9 cellular contexts compared by ENCODE assay signal in genomic region chr2:217900010-217900779, GRCh38.
A peak's percentile ranks its signal among the peaks of the same experiment; 100 is the strongest.
DNase-seq lines count a peak whose midpoint lies in the region; ATAC-seq and TF ChIP-seq lines count a peak whose summit lies in the region.
"Had no signal": no experiment of that assay in that cellular context is flagged by ENCODE, and none has a peak within 500 bp of the region (broad histone marks: within the 10 kb centered on the region; RNA-seq: fewer than 3 reads in every experiment).

No MANE protein-coding gene starts in this region.

- H3K27me3 ChIP-seq in left lung (no peaks in the 10 kb centered on the region), upper lobe of right lung (no peaks in the 10 kb centered on the region), colonic mucosa (no peaks in the 10 kb centered on the region)

- no peaks in the 10 kb centered on the region for H3K9me3 ChIP-seq in left lung
- H3K9me3 ChIP-seq in upper lobe of right lung, result no peaks in the 10 kb centered on the region
- no peaks in the 10 kb centered on the region for H3K9me3 ChIP-seq in colonic mucosa

- H3K27ac ChIP-seq in left lung (peak overlapping the region; percentile 81 to 92), upper lobe of right lung (peak overlapping the region; percentile 90), colonic mucosa (no peak overlapping the region)

- ATAC-seq in SK-N-SH treated with all-trans-retinoic acid at 6 μM for 48 hours (peak; percentile 18), left lung (peak; percentile 33), upper lobe of right lung (peak; percentile 26)

- H3K4me3 ChIP-seq in left lung (peak overlapping the region in 1 of 2 donors; percentile 18), upper lobe of right lung (peak overlapping the region; percentile 43), colonic mucosa (no peak overlapping the region)

- no peak for TF ChIP-seq CTCF in left lung (IDR thresholded peaks at IDR 0.05)
- TF ChIP-seq CTCF in upper lobe of right lung (IDR thresholded peaks at IDR 0.05), result no peak
- no peak for TF ChIP-seq CTCF in colonic mucosa (IDR thresholded peaks at IDR 0.05)

- H3K9ac ChIP-seq in colonic mucosa (ENCODE audit: low read depth in 2 of 2, low read length in 2 of 2), result peak overlapping the region in 1 of 2 donors; percentile 2

- intact Hi-C loops in left lung (cut with DNase I) (no loop called here), upper lobe of right lung (cut with DNase I) (no loop called here), colonic mucosa (cut with DNase I) (no loop called here)

- H3K4me1 ChIP-seq in left lung (peaks cover 67 to 78% of the 10 kb centered on the region in 2 donors), upper lobe of right lung (peaks cover 85% of the 10 kb centered on the region), colonic mucosa (no peaks in the 10 kb centered on the region)

- peak; percentile 66 for DNase-seq in NCI-H345 (lab: John Stamatoyannopoulos, UW)
- no peak for DNase-seq in NCI-H345 treated with DMSO at 0.1 percent for 48 hours (lab: John Stamatoyannopoulos, UW; ENCODE audit: unreplicated experiment)
- DNase-seq in left lung, result no peak
- DNase-seq in upper lobe of right lung, result peak; percentile 80
- DNase-seq in colonic mucosa, result no peak
- no peak for DNase-seq in activated effector memory CD4-positive, alpha-beta T cell treated with Interleukin-2 at 50 U/mL for 16 hours
- DNase-seq in HuH-7.5 (ENCODE audit: low spot score), result no peak
- DNase-seq: activated CD4-positive, CD25-positive, alpha-beta regulatory T cell treated with anti-CD3 and anti-CD28 coated beads, Interleukin-2, amount 50 U/mL, for 72 hours had no signal

- peaks cover 0 to 30% of the 10 kb centered on the region in 2 donors for H3K36me3 ChIP-seq in left lung
- H3K36me3 ChIP-seq in upper lobe of right lung, result peaks cover 57% of the 10 kb centered on the region
- H3K36me3 ChIP-seq in colonic mucosa, result no peaks in the 10 kb centered on the region

TF ChIP-seq in SK-N-SH treated with all-trans-retinoic acid at 6 μM for 48 hours, 23 proteins besides CTCF, POLR2A, EP300 and RAD21:
- TF ChIP-seq BACH2 (CRISPR knock-in tag; IDR thresholded peaks at IDR 0.05; ENCODE audit: borderline replicate concordance), result no peak
- TF ChIP-seq ZNF8 (CRISPR knock-in tag; IDR thresholded peaks at IDR 0.05), result no peak
- no peak for TF ChIP-seq ISL1 (CRISPR knock-in tag; IDR thresholded peaks at IDR 0.05)
- TF ChIP-seq ESRRG (CRISPR knock-in tag; IDR thresholded peaks at IDR 0.05), result no peak
- TF ChIP-seq, protein P1, sequence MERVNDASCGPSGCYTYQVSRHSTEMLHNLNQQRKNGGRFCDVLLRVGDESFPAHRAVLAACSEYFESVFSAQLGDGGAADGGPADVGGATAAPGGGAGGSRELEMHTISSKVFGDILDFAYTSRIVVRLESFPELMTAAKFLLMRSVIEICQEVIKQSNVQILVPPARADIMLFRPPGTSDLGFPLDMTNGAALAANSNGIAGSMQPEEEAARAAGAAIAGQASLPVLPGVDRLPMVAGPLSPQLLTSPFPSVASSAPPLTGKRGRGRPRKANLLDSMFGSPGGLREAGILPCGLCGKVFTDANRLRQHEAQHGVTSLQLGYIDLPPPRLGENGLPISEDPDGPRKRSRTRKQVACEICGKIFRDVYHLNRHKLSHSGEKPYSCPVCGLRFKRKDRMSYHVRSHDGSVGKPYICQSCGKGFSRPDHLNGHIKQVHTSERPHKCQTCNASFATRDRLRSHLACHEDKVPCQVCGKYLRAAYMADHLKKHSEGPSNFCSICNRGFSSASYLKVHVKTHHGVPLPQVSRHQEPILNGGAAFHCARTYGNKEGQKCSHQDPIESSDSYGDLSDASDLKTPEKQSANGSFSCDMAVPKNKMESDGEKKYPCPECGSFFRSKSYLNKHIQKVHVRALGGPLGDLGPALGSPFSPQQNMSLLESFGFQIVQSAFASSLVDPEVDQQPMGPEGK (CRISPR knock-in tag; IDR thresholded peaks at IDR 0.05; ENCODE audit: borderline replicate concordance), result no peak
- no peak for TF ChIP-seq ARNTL (CRISPR knock-in tag; IDR thresholded peaks at IDR 0.05; ENCODE audit: borderline replicate concordance, low read depth)
- TF ChIP-seq ZFP3 (CRISPR knock-in tag; IDR thresholded peaks at IDR 0.05), result no peak
- TF ChIP-seq CSDC2 (CRISPR knock-in tag; IDR thresholded peaks at IDR 0.05), result no peak
- TF ChIP-seq ZC3H10 (CRISPR knock-in tag; IDR thresholded peaks at IDR 0.05), result no peak
TF ChIP-seq in SK-N-SH treated with all-trans-retinoic acid at 6 μM for 48 hours: peak in this region for 0.

Comparison
In these comparisons a context has a peak if more than half of its experiments do, and no peak if none do; other contexts are left out.
1. DNase-seq: peak in NCI-H345 (single experiment) and upper lobe of right lung (single experiment); none in NCI-H345 treated with DMSO at 0.1 percent for 48 hours (single experiment), left lung (0 of 2), colonic mucosa (single experiment), activated effector memory CD4-positive, alpha-beta T cell treated with Interleukin-2 at 50 U/mL for 16 hours (single experiment) and HuH-7.5 (single experiment).
2. Peak in every context shown above with its lines, with median percentiles within 50 percentile points of each other: ATAC-seq.